2 cellular contexts compared by ENCODE assay signal in the genomic region with DNA sequence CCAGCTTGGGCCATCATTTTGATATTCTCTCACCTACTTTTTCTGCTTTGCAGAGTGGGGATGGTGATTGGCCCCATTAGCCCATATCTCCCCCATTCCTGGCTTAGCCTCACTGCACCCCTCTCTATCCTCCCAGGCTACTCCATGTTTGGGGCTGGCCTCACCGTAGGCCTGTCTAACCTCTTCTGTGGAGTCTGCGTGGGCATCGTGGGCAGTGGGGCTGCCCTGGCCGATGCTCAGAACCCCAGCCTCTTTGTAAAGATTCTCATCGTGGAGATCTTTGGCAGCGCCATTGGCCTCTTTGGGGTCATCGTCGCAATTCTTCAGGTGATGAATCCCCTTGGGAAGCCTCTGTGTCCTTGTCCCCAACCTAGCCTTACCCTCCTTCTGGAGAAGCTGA.
TF ChIP-seq lines count a peak whose summit lies in the region.

No MANE protein-coding gene starts in this region.

TF ChIP-seq in GM23338, 12 proteins besides CTCF, POLR2A, EP300 and RAD21 (continues in another document):
- no peak for TF ChIP-seq POLR2AphosphoS5 (IDR thresholded peaks at IDR 0.05; ENCODE audit: low read depth)
- TF ChIP-seq, protein P1, sequence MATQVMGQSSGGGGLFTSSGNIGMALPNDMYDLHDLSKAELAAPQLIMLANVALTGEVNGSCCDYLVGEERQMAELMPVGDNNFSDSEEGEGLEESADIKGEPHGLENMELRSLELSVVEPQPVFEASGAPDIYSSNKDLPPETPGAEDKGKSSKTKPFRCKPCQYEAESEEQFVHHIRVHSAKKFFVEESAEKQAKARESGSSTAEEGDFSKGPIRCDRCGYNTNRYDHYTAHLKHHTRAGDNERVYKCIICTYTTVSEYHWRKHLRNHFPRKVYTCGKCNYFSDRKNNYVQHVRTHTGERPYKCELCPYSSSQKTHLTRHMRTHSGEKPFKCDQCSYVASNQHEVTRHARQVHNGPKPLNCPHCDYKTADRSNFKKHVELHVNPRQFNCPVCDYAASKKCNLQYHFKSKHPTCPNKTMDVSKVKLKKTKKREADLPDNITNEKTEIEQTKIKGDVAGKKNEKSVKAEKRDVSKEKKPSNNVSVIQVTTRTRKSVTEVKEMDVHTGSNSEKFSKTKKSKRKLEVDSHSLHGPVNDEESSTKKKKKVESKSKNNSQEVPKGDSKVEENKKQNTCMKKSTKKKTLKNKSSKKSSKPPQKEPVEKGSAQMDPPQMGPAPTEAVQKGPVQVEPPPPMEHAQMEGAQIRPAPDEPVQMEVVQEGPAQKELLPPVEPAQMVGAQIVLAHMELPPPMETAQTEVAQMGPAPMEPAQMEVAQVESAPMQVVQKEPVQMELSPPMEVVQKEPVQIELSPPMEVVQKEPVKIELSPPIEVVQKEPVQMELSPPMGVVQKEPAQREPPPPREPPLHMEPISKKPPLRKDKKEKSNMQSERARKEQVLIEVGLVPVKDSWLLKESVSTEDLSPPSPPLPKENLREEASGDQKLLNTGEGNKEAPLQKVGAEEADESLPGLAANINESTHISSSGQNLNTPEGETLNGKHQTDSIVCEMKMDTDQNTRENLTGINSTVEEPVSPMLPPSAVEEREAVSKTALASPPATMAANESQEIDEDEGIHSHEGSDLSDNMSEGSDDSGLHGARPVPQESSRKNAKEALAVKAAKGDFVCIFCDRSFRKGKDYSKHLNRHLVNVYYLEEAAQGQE (IDR thresholded peaks at IDR 0.05; ENCODE audit: unreplicated experiment) = no peak
- TF ChIP-seq, protein P2, sequence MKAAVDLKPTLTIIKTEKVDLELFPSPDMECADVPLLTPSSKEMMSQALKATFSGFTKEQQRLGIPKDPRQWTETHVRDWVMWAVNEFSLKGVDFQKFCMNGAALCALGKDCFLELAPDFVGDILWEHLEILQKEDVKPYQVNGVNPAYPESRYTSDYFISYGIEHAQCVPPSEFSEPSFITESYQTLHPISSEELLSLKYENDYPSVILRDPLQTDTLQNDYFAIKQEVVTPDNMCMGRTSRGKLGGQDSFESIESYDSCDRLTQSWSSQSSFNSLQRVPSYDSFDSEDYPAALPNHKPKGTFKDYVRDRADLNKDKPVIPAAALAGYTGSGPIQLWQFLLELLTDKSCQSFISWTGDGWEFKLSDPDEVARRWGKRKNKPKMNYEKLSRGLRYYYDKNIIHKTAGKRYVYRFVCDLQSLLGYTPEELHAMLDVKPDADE (IDR thresholded peaks at IDR 0.05) = no peak
- TF ChIP-seq EZH2phosphoT487 (IDR thresholded peaks at IDR 0.05; ENCODE audit: unreplicated experiment) = no peak
- TF ChIP-seq ZNF331 (CRISPR knock-in tag; IDR thresholded peaks at IDR 0.05; ENCODE audit: low read depth) = no peak
- TF ChIP-seq, protein P3, sequence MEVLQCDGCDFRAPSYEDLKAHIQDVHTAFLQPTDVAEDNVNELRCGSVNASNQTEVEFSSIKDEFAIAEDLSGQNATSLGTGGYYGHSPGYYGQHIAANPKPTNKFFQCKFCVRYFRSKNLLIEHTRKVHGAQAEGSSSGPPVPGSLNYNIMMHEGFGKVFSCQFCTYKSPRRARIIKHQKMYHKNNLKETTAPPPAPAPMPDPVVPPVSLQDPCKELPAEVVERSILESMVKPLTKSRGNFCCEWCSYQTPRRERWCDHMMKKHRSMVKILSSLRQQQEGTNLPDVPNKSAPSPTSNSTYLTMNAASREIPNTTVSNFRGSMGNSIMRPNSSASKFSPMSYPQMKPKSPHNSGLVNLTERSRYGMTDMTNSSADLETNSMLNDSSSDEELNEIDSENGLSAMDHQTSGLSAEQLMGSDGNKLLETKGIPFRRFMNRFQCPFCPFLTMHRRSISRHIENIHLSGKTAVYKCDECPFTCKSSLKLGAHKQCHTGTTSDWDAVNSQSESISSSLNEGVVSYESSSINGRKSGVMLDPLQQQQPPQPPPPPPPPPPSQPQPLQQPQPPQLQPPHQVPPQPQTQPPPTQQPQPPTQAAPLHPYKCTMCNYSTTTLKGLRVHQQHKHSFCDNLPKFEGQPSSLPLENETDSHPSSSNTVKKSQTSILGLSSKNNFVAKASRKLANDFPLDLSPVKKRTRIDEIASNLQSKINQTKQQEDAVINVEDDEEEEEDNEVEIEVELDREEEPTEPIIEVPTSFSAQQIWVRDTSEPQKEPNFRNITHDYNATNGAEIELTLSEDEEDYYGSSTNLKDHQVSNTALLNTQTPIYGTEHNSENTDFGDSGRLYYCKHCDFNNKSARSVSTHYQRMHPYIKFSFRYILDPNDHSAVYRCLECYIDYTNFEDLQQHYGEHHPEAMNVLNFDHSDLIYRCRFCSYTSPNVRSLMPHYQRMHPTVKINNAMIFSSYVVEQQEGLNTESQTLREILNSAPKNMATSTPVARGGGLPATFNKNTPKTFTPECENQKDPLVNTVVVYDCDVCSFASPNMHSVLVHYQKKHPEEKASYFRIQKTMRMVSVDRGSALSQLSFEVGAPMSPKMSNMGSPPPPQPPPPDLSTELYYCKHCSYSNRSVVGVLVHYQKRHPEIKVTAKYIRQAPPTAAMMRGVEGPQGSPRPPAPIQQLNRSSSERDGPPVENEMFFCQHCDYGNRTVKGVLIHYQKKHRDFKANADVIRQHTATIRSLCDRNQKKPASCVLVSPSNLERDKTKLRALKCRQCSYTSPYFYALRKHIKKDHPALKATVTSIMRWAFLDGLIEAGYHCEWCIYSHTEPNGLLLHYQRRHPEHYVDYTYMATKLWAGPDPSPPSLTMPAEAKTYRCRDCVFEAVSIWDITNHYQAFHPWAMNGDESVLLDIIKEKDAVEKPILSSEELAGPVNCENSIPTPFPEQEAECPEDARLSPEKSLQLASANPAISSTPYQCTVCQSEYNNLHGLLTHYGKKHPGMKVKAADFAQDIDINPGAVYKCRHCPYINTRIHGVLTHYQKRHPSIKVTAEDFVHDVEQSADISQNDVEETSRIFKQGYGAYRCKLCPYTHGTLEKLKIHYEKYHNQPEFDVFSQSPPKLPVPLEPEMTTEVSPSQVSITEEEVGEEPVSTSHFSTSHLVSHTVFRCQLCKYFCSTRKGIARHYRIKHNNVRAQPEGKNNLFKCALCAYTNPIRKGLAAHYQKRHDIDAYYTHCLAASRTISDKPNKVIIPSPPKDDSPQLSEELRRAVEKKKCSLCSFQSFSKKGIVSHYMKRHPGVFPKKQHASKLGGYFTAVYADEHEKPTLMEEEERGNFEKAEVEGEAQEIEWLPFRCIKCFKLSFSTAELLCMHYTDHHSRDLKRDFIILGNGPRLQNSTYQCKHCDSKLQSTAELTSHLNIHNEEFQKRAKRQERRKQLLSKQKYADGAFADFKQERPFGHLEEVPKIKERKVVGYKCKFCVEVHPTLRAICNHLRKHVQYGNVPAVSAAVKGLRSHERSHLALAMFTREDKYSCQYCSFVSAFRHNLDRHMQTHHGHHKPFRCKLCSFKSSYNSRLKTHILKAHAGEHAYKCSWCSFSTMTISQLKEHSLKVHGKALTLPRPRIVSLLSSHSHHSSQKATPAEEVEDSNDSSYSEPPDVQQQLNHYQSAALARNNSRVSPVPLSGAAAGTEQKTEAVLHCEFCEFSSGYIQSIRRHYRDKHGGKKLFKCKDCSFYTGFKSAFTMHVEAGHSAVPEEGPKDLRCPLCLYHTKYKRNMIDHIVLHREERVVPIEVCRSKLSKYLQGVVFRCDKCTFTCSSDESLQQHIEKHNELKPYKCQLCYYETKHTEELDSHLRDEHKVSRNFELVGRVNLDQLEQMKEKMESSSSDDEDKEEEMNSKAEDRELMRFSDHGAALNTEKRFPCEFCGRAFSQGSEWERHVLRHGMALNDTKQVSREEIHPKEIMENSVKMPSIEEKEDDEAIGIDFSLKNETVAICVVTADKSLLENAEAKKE (CRISPR knock-in tag; IDR thresholded peaks at IDR 0.05) = no peak
- TF ChIP-seq JUNB (IDR thresholded peaks at IDR 0.05; ENCODE audit: unreplicated experiment) = no peak
- TF ChIP-seq CREB1 (CRISPR knock-in tag; IDR thresholded peaks at IDR 0.05; ENCODE audit: low read depth) = no peak
- TF ChIP-seq EZH2 (IDR thresholded peaks at IDR 0.05; ENCODE audit: low read depth, unreplicated experiment) = no peak
- no peak for TF ChIP-seq ZNF114 (CRISPR knock-in tag; IDR thresholded peaks at IDR 0.05)

TF ChIP-seq in GM12878, 131 proteins besides CTCF, POLR2A, EP300 and RAD21:
- TF ChIP-seq GATAD2B (conservative IDR thresholded peaks at IDR 0.05; ENCODE audit: low read depth) (no peak), PML (IDR thresholded peaks at IDR 0.05; ENCODE audit: low read length) (no peak), KLF5 (IDR thresholded peaks at IDR 0.05; ENCODE audit: partially characterized antibody) (no peak), SIX5 (IDR thresholded peaks at IDR 0.05; ENCODE audit: low read depth, low read length, severe bottlenecking) (no peak), PAX5 (IDR thresholded peaks at IDR 0.05; ENCODE audit: borderline replicate concordance, low read depth, low read length) (no peak), NR2F1 (conservative IDR thresholded peaks at IDR 0.05) (no peak), CBFB (IDR thresholded peaks at IDR 0.05; ENCODE audit: low read depth) (no peak), KAT2A (conservative IDR thresholded peaks at IDR 0.05; ENCODE audit: control insufficient read depth, low read depth, low read length) (no peak), CHD2 (IDR thresholded peaks at IDR 0.05; ENCODE audit: borderline replicate concordance, low read depth, low read length) (no peak)
